13 cellular contexts compared by ENCODE assay signal in genomic region chr1:155463865-155464264, GRCh38.
A peak's percentile ranks its signal among the peaks of the same experiment; 100 is the strongest.
DNase-seq lines count a peak whose midpoint lies in the region; ATAC-seq and TF ChIP-seq lines count a peak whose summit lies in the region.
"Had no signal": no experiment of that assay in that cellular context is flagged by ENCODE, and none has a peak within 500 bp of the region (broad histone marks: within the 10 kb centered on the region; RNA-seq: fewer than 3 reads in every experiment).

No MANE protein-coding gene starts in this region.

- no peaks in the 10 kb centered on the region for H3K27me3 ChIP-seq in mammary epithelial cell (ENCODE audit: insufficient read depth, low read length)
- H3K27me3 ChIP-seq in effector memory CD4-positive, alpha-beta T cell (replicated peaks; ENCODE audit: control insufficient read depth, insufficient read depth, low read length, poor library complexity, severe bottlenecking) = no peaks in the 10 kb centered on the region

- ATAC-seq in GM18867 (IDR thresholded peaks at IDR 0.05; ENCODE audit: unreplicated experiment) = no peak
- ATAC-seq: left lobe of liver had no signal

- TF ChIP-seq CTCF in HFF-Myc (IDR thresholded peaks at IDR 0.05; ENCODE audit: low read depth, low read length, missing control alignments) (no peak), mammary epithelial cell (conservative IDR thresholded peaks at IDR 0.05 in 1 of 2, IDR thresholded peaks at IDR 0.05 in 1 of 2; ENCODE audit: extremely low read depth in 1 of 2, insufficient read depth in 1 of 2, low read depth in 1 of 2, low read length in 2 of 2) (no peak)

- H3K4me2 ChIP-seq in mammary epithelial cell (ENCODE audit: insufficient read depth, low read depth, low read length) = no peak overlapping the region

- no peak overlapping the region for H3K27ac ChIP-seq in mammary epithelial cell (ENCODE audit: insufficient read depth, low read depth, low read length)
- H3K27ac ChIP-seq in mesodermal cell (ENCODE audit: low read depth, low read length, severe bottlenecking) = peak overlapping the region; percentile 70
- no peak overlapping the region for H3K27ac ChIP-seq in effector memory CD4-positive, alpha-beta T cell (ENCODE audit: insufficient read depth, low read length, poor library complexity, severe bottlenecking)
- H3K27ac ChIP-seq: VCaP had no signal

- BruUV-seq in mammary epithelial cell (replicated peaks; lab: Mats Ljungman, UMichigan) = no TSS peak

- H3K79me2 ChIP-seq in mammary epithelial cell (ENCODE audit: insufficient read depth, low read length) = peaks cover 17% of the 10 kb centered on the region

- DNase-seq in AG08396 (ENCODE audit: low spot score) (peak; percentile 20), HFF-Myc (ENCODE audit: extremely low read depth, low read depth) (peak; percentile 21), mammary epithelial cell (peak; percentile 58), NCI-H2227 (lab: John Stamatoyannopoulos, UW; ENCODE audit: unreplicated experiment) (no peak)
- no peak for DNase-seq in effector memory CD4-positive, alpha-beta T cell
- DNase-seq in stimulated activated CD4-positive, alpha-beta T cell treated with anti-CD3 and anti-CD28 coated beads, Interleukin-12 subunit alpha, Interleukin-12 subunit beta, amount 100 ng/mL, for 4 hours = no peak
- DNase-seq: activated naive CD4-positive, alpha-beta T cell treated with anti-CD3 and anti-CD28 coated beads, Interleukin-2, amount 10 ng/mL, durations not matched to agents 7 days and 5 days; DMS153; NCI-H1694 had no signal

- 89% methylated on average over 2 of the region's 2 CpGs for WGBS in mammary epithelial cell (ENCODE audit: low coverage, missing lambda C conversion rate)
- WGBS in mesodermal cell (ENCODE audit: insufficient coverage in 2 of 2), 2 experiments = 80 to 83% methylated on average over 1 to 2 of the region's 2 CpGs

- H3K9me3 ChIP-seq in mammary epithelial cell (replicated peaks; ENCODE audit: insufficient read depth, low read length) (no peaks in the 10 kb centered on the region), mesodermal cell (ENCODE audit: control insufficient read depth, low read length) (no peaks in the 10 kb centered on the region)
- no peaks in the 10 kb centered on the region for H3K9me3 ChIP-seq in effector memory CD4-positive, alpha-beta T cell (ENCODE audit: control insufficient read depth, low read length)

- dilution Hi-C loops in mammary epithelial cell (cut with HindIII; ENCODE audit: low sequenced_read_pairs) = loop anchor here (10.0 kb wide), 1 partner anchor 49 kb away; no protein-coding TSS in a partner anchor

- no peak overlapping the region for H2AFZ ChIP-seq in mammary epithelial cell (ENCODE audit: low read depth, low read length)

- H3K36me3 ChIP-seq in mammary epithelial cell (ENCODE audit: insufficient read depth, low read length) (no peaks in the 10 kb centered on the region), mesodermal cell (ENCODE audit: control insufficient read depth, insufficient read depth, low read length) (peaks cover 9% of the 10 kb centered on the region)
- H3K36me3 ChIP-seq in effector memory CD4-positive, alpha-beta T cell (ENCODE audit: control insufficient read depth, insufficient read depth, low read length) = peaks cover 20% of the 10 kb centered on the region

- peaks cover 3% of the 10 kb centered on the region for H4K20me1 ChIP-seq in mammary epithelial cell (ENCODE audit: insufficient read depth, low read length)

- H3K4me3 ChIP-seq in HFF-Myc (replicated peaks; ENCODE audit: low read depth, low read length) (no peak overlapping the region), mammary epithelial cell (replicated peaks in 1 of 3; ENCODE audit: insufficient read depth in 1 of 3, low read depth in 2 of 3, low read length in 3 of 3) (no peak overlapping the region), mesodermal cell (ENCODE audit: extremely low read depth, insufficient read depth, low read length, poor library complexity, severe bottlenecking) (no peak overlapping the region)
- no peak overlapping the region for H3K4me3 ChIP-seq in effector memory CD4-positive, alpha-beta T cell (ENCODE audit: insufficient read depth, low read depth, low read length, poor library complexity, severe bottlenecking)

- H3K4me1 ChIP-seq in mammary epithelial cell (ENCODE audit: insufficient read depth, low read length) (peaks cover 11% of the 10 kb centered on the region), mesodermal cell (ENCODE audit: control insufficient read depth, insufficient read depth, low read length, poor library complexity, severe bottlenecking) (peaks cover 10% of the 10 kb centered on the region)
- peaks cover 9% of the 10 kb centered on the region for H3K4me1 ChIP-seq in effector memory CD4-positive, alpha-beta T cell (ENCODE audit: control insufficient read depth, insufficient read depth, low read length, poor library complexity, severe bottlenecking)

- CTCF ChIA-PET in mammary epithelial cell (lab: Charles Lee; ENCODE audit: low non-redundant PET) = no interaction called here

- no peak overlapping the region for H3K9ac ChIP-seq in mammary epithelial cell (ENCODE audit: insufficient read depth, low read length)

- intact Hi-C loops in mammary epithelial cell (cut with micrococcal nuclease) = no loop called here

- in situ Hi-C loops in mammary epithelial cell (cut with MboI; ENCODE audit: low sequenced_read_pairs in 2 of 2) = no loop called here

Comparison
In these comparisons a context has a peak if more than half of its experiments do, and no peak if none do; other contexts are left out.
1. DNase-seq: peak in AG08396 (single experiment), HFF-Myc (single experiment) and mammary epithelial cell (single experiment); none in effector memory CD4-positive, alpha-beta T cell (0 of 3), NCI-H2227 (single experiment) and stimulated activated CD4-positive, alpha-beta T cell treated with anti-CD3 and anti-CD28 coated beads, Interleukin-12 subunit alpha, Interleukin-12 subunit beta, amount 100 ng/mL, for 4 hours (single experiment).